In the genomic region with DNA sequence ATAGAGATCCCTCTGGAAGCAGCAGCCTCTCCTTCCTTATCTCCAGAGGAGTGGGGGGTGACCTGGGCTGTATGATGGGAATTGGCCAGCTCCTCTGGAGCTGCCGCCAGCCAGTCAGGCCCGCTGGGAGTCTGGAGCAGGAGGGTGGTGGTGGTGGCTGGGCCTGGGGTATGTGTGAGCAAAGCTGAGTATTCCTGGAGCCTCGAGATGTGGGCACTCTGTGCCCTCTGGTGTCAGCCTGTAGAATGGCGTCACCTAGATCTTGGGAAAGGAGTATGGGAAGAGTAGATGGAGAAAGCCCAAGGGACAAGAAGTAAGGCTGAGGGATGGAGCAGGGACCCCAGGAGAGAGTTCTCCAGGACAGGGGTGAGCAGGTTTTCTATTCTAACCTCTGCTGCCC, we compare ENCODE assay signal across 8 cellular contexts. TPM values are rescaled to one million over a fixed set of nuclear protein-coding genes. Genes with fewer than 3 reads are reported as not detected.
A peak's percentile ranks its signal among the peaks of the same experiment; 100 is the strongest.
DNase-seq lines count a peak whose midpoint lies in the region; ATAC-seq, FAIRE-seq and TF ChIP-seq lines count a peak whose summit lies in the region.

No MANE protein-coding gene starts in this region.

- DNase-seq in SIG-M5 treated with dmso at 0.1 percent for 504 hours (lab: John Stamatoyannopoulos, UW; ENCODE audit: unreplicated experiment) (peak; percentile 44), SIG-M5 (lab: John Stamatoyannopoulos, UW) (no peak), NB4 (ENCODE audit: low read depth) (peak; percentile 39), cerebellar cortex (ENCODE audit: low spot score) (peak; percentile 42), renal cortical epithelial cell (ENCODE audit: low read depth) (peak; percentile 33), GM19239 (ENCODE audit: insufficient read length, low spot score) (no peak)

- peak; percentile 52 for TF ChIP-seq CTCF in NB4 (IDR thresholded peaks at IDR 0.05; ENCODE audit: low read depth, low read length)

- ATAC-seq in HG02852 (IDR thresholded peaks at IDR 0.05; ENCODE audit: unreplicated experiment) (no peak), HG02885 (IDR thresholded peaks at IDR 0.05; ENCODE audit: poor library complexity, unreplicated experiment) (no peak)

- no peak overlapping the region for H3K4me3 ChIP-seq in NB4 (ENCODE audit: low read depth, low read length)

- TF ChIP-seq POLR2A in NB4 (IDR thresholded peaks at IDR 0.05; ENCODE audit: extremely low read depth, insufficient read length), result no peak

- no peak for FAIRE-seq in GM19239 (lab: Jason Lieb, UNC)

RNA-seq across cellular contexts. Expression of a gene that starts 16.0 kb away (rescaled TPM):
- total RNA-seq in renal cortical epithelial cell, result 4.2 and 17.7 TPM in 2 replicates

RNA-seq across cellular contexts. Expression of a gene that starts 49.5 kb away (rescaled TPM):
- total RNA-seq in renal cortical epithelial cell, result 0.05 TPM in 1 of 2 replicates, not detected in the other

Comparison
In these comparisons a context has a peak if more than half of its experiments do, and no peak if none do; other contexts are left out.
1. DNase-seq: peak in SIG-M5 treated with dmso at 0.1 percent for 504 hours (single experiment), NB4 (single experiment), cerebellar cortex (single experiment) and renal cortical epithelial cell (single experiment); none in SIG-M5 (single experiment) and GM19239 (single experiment).